1 cellular context compared by ENCODE assay signal in the genomic region with DNA sequence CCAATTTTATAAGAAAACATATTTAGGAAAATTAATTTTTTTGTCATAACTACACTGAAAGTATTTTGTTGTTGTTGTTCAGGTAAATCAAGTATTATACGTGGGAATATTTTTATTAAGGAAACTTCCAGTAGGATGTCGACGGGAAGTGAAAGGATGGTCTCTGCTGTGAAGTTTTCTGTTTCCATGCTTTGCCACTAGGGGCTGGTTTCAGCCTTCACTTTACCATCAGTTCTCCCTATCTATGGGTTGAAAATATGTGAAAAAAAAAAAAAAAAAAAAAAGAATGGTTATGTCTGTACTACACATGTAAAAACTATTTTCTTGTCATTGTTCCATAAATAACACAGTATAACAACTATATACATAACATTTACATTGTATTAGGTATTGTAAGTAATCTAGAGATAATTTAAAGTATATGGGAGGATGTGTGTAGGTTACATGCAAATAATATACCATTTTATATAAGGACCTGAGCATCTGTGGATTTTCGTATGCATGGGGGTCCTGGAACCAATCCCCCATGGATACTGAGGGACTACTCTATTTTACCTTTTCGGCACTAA.
TF ChIP-seq lines count a peak whose summit lies in the region.

No MANE protein-coding gene starts in this region.

TF ChIP-seq in liver, 16 proteins besides CTCF, POLR2A, EP300 and RAD21 (continued from another document):
- TF ChIP-seq, protein P1, sequence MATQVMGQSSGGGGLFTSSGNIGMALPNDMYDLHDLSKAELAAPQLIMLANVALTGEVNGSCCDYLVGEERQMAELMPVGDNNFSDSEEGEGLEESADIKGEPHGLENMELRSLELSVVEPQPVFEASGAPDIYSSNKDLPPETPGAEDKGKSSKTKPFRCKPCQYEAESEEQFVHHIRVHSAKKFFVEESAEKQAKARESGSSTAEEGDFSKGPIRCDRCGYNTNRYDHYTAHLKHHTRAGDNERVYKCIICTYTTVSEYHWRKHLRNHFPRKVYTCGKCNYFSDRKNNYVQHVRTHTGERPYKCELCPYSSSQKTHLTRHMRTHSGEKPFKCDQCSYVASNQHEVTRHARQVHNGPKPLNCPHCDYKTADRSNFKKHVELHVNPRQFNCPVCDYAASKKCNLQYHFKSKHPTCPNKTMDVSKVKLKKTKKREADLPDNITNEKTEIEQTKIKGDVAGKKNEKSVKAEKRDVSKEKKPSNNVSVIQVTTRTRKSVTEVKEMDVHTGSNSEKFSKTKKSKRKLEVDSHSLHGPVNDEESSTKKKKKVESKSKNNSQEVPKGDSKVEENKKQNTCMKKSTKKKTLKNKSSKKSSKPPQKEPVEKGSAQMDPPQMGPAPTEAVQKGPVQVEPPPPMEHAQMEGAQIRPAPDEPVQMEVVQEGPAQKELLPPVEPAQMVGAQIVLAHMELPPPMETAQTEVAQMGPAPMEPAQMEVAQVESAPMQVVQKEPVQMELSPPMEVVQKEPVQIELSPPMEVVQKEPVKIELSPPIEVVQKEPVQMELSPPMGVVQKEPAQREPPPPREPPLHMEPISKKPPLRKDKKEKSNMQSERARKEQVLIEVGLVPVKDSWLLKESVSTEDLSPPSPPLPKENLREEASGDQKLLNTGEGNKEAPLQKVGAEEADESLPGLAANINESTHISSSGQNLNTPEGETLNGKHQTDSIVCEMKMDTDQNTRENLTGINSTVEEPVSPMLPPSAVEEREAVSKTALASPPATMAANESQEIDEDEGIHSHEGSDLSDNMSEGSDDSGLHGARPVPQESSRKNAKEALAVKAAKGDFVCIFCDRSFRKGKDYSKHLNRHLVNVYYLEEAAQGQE (IDR thresholded peaks at IDR 0.05), result no peak
